15 cellular contexts compared by ENCODE assay signal in the genomic region with DNA sequence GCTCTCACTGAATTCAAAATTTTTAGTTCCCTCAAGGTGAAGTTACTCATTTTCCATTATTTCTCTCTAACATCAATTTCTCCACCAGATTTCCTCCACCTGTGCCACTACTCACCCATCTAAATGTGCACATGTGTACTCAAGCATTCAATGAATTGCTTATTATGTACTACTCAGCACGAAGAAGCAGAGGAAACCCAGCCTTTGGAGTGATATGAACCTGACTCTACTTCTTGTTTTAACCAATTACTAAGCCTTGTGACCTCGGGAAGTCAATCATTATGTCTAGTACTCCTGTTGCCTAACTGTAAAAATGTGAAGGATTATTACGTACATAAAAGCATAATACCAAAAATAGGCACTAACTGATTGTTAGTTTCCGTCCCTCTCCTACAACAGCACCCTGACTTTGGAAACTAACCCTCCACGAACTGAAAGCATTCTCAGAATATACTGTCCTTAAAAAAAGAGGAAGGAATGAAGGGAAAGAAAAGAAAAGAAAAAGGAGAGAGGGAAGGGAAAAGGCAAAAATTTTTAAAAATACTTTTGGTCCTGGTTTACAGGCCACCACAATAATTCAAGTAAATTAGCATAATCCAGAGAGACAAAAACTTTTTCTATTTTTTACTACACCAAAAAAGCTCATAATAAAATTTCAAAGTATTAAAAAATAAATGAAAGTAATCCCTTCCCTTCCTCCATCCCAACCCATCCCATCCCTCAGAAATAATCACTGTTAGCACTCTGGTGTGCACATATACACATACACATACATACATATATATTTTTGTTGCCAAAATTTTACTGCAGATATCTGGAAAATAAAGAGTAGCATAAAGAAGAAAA. TPM values are rescaled to one million over a fixed set of nuclear protein-coding genes. Genes with fewer than 3 reads are reported as not detected.
DNase-seq lines count a peak whose midpoint lies in the region; ATAC-seq and TF ChIP-seq lines count a peak whose summit lies in the region.
"Had no signal": no experiment of that assay in that cellular context is flagged by ENCODE, and none has a peak within 500 bp of the region (broad histone marks: within the 10 kb centered on the region; RNA-seq: fewer than 3 reads in every experiment).

No MANE protein-coding gene starts in this region.

- H3K79me2 ChIP-seq in PC-3 (ENCODE audit: low read length) = peaks cover 97% of the 10 kb centered on the region
- H3K79me2 ChIP-seq in smooth muscle cell (ENCODE audit: low read depth) = peaks cover 98% of the 10 kb centered on the region

- H3K4me2 ChIP-seq in PC-3 (ENCODE audit: low read length) (peak overlapping the region; percentile 3; the same call in 1 of the 2 replicates), smooth muscle cell (no peak overlapping the region)

- POLR2A ChIA-PET in PC-3 (lab: Charles Lee; ENCODE audit: unreplicated experiment) = no interaction called here

- ATAC-seq in PC-3 = peak; percentile 73

- CTCF ChIA-PET in PC-3 (lab: Charles Lee) = interaction anchor here (1.2 kb wide), 1 partner anchor 53 kb away, joined by 3 read pairs; a partner anchor contains a TSS

- H3K9me3 ChIP-seq in cardiac muscle cell (ENCODE audit: low read depth) (no peaks in the 10 kb centered on the region), left ventricle myocardium inferior (replicated peaks) (no peaks in the 10 kb centered on the region), PC-3 (ENCODE audit: low read length) (no peaks in the 10 kb centered on the region), smooth muscle cell (replicated peaks; ENCODE audit: low read depth) (no peaks in the 10 kb centered on the region)
- H3K9me3 ChIP-seq: colonic mucosa had no signal

- no peaks in the 10 kb centered on the region for H3K9me2 ChIP-seq in PC-3 (replicated peaks; ENCODE audit: low read length)

- H4K20me1 ChIP-seq in PC-3 (ENCODE audit: low read length) (peaks cover 88% of the 10 kb centered on the region), smooth muscle cell (ENCODE audit: low read depth) (peaks cover 100% of the 10 kb centered on the region)

- DNase-seq in cardiac muscle cell (ENCODE audit: low read depth in 1 of 2, low spot score in 1 of 2) (no peak), left ventricle myocardium inferior (no peak), PC-3 (peak; percentile 52), epithelial cell of proximal tubule (ENCODE audit: low read depth) (peak; percentile 39), T-helper 9 cell (no peak), hippocampal formation (lab: John Stamatoyannopoulos, UW) (no peak), smooth muscle cell (lab: John Stamatoyannopoulos, UW; ENCODE audit: unreplicated experiment) (no peak)
- no peak for DNase-seq in stimulated activated naive CD4-positive, alpha-beta T cell (lab: John Stamatoyannopoulos, UW)
- DNase-seq: activated gamma-delta T cell treated with Interleukin-2 at 50 U/mL for 16 hours; colonic mucosa; foreskin fibroblast; IMR-90; NCI-H2029; stimulated activated CD4-positive, alpha-beta T cell treated with anti-CD3 and anti-CD28 coated beads, Interleukin-1b, Interleukin-23, amount 100 ng/mL, for 48 hours had no signal

- no peaks in the 10 kb centered on the region for H3K36me3 ChIP-seq in cardiac muscle cell
- no peaks in the 10 kb centered on the region for H3K36me3 ChIP-seq in left ventricle myocardium inferior
- H3K36me3 ChIP-seq in PC-3 (ENCODE audit: low read depth, low read length) = no peaks in the 10 kb centered on the region
- H3K36me3 ChIP-seq in smooth muscle cell (ENCODE audit: low read depth) = no peaks in the 10 kb centered on the region
- H3K36me3 ChIP-seq: colonic mucosa had no signal

- H3K4me3 ChIP-seq in cardiac muscle cell (no peak overlapping the region), left ventricle myocardium inferior (no peak overlapping the region), PC-3 (ENCODE audit: low read length) (no peak overlapping the region), epithelial cell of proximal tubule (ENCODE audit: low read depth, low read length) (peak overlapping the region; percentile 23), smooth muscle cell (no peak overlapping the region)
- H3K4me3 ChIP-seq: colonic mucosa had no signal

- peaks cover 44% of the 10 kb centered on the region for H3K4me1 ChIP-seq in cardiac muscle cell (ENCODE audit: low read depth)
- peaks cover 99% of the 10 kb centered on the region for H3K4me1 ChIP-seq in left ventricle myocardium inferior
- peaks cover 22% of the 10 kb centered on the region for H3K4me1 ChIP-seq in PC-3 (ENCODE audit: insufficient read depth, low read length)
- no peaks in the 10 kb centered on the region for H3K4me1 ChIP-seq in smooth muscle cell (ENCODE audit: low read depth)

- H3F3A ChIP-seq in PC-3 (ENCODE audit: low read length, unreplicated experiment) (no peaks in the 10 kb centered on the region), smooth muscle cell (ENCODE audit: low read depth) (no peaks in the 10 kb centered on the region)

- BruUV-seq in PC-3 (replicated peaks; lab: Mats Ljungman, UMichigan) = no TSS peak

- H3K27me3 ChIP-seq in cardiac muscle cell (no peaks in the 10 kb centered on the region), left ventricle myocardium inferior (ENCODE audit: low read depth) (no peaks in the 10 kb centered on the region), PC-3 (ENCODE audit: low read length) (no peaks in the 10 kb centered on the region), smooth muscle cell (ENCODE audit: low read depth) (no peaks in the 10 kb centered on the region)
- H3K27me3 ChIP-seq: colonic mucosa had no signal

- intact Hi-C loops in left ventricle myocardium inferior (cut with micrococcal nuclease) (no loop called here), PC-3 (cut with micrococcal nuclease) (loop anchor here (1.0 kb wide), 1 partner anchor 53 kb away; no protein-coding TSS in a partner anchor)

- H3K9ac ChIP-seq in PC-3 (ENCODE audit: low read length) (no peak overlapping the region), smooth muscle cell (ENCODE audit: low read depth) (no peak overlapping the region)

- WGBS in smooth muscle cell (ENCODE audit: low lambda C conversion rate) = 86% methylated on average over 5 of the region's 5 CpGs

- TF ChIP-seq CTCF in cardiac muscle cell (IDR thresholded peaks at IDR 0.05; ENCODE audit: low read depth, low read length) = no peak
- no peak for TF ChIP-seq CTCF in left ventricle myocardium inferior (IDR thresholded peaks at IDR 0.05; ENCODE audit: borderline replicate concordance)
- TF ChIP-seq CTCF in PC-3 (conservative IDR thresholded peaks at IDR 0.05; ENCODE audit: low read depth, low read length) = no peak
- TF ChIP-seq CTCF in epithelial cell of proximal tubule (conservative IDR thresholded peaks at IDR 0.05; ENCODE audit: low read depth, low read length) = no peak
- TF ChIP-seq CTCF in smooth muscle cell (IDR thresholded peaks at IDR 0.05; ENCODE audit: borderline replicate concordance, insufficient read depth, poor library complexity, severe bottlenecking) = no peak

- H3K27ac ChIP-seq in cardiac muscle cell (peak overlapping the region; percentile 2), left ventricle myocardium inferior (replicated peaks) (no peak overlapping the region), PC-3 (ENCODE audit: low read length) (peak overlapping the region; percentile 23), smooth muscle cell (ENCODE audit: low read depth) (no peak overlapping the region)
- H3K27ac ChIP-seq: colonic mucosa, RWPE1 had no signal

- H2AFZ ChIP-seq in PC-3 (ENCODE audit: low read length) = no peak overlapping the region
- no peak overlapping the region for H2AFZ ChIP-seq in smooth muscle cell (ENCODE audit: low read depth)

RNA-seq across cellular contexts. Expression of a gene that starts 53.6 kb away (rescaled TPM):
- total RNA-seq in cardiac muscle cell (69.4 and 109 TPM in 2 replicates), left ventricle myocardium inferior (23.7 TPM), PC-3 (2014; rRNA removed) (47.6 and 63.2 TPM in 2 replicates), epithelial cell of proximal tubule (21.1 and 33.2 TPM in 2 replicates), smooth muscle cell (59.9 and 69.7 TPM in 2 replicates)
- polyA plus RNA-seq in cardiac muscle cell (52.6 and 61.2 TPM in 2 replicates), smooth muscle cell (16.9 and 23.2 TPM in 2 replicates)

Comparison
In these comparisons a context has a peak if more than half of its experiments do, and no peak if none do; other contexts are left out.
1. H3K27ac ChIP-seq: peak in cardiac muscle cell (single experiment) and PC-3 (single experiment); none in left ventricle myocardium inferior (single experiment) and smooth muscle cell (single experiment).
2. DNase-seq: peak in PC-3 (single experiment) and epithelial cell of proximal tubule (single experiment); none in cardiac muscle cell (0 of 2), left ventricle myocardium inferior (single experiment), T-helper 9 cell (single experiment), hippocampal formation (0 of 2), stimulated activated naive CD4-positive, alpha-beta T cell (0 of 6) and smooth muscle cell (single experiment).